ENCODE assay signal across 22 cellular contexts in genomic region chr2:173716458-173717052, GRCh38.
"Had no signal": no experiment of that assay in that cellular context is flagged by ENCODE, and none has a peak within 500 bp of the region (broad histone marks: within the 10 kb centered on the region; RNA-seq: fewer than 3 reads in every experiment).

No MANE protein-coding gene starts in this region.

- H3K27ac ChIP-seq: left ventricle myocardium inferior, neutrophil, parathyroid adenoma, transverse colon had no signal

- H3K4me1 Mint-ChIP-seq: activated B cell treated with CpG ODN at 0.5 μM for 24 hours; activated CD4-positive, alpha-beta T cell treated with anti-CD3 and anti-CD28 coated beads, Interleukin-2, amount 10 ng/mL, durations not matched to agents 24 days and 14 days; natural killer cell had no signal

- ATAC-seq: activated naive CD4-positive, alpha-beta T cell treated with anti-CD3 and anti-CD28 coated beads, Interleukin-2, amount 50 U/mL, for 72 hours; activated T-cell treated with anti-CD3 and anti-CD28 coated beads, Interleukin-2, amount 50 U/mL, for 72 hours; natural killer cell had no signal

- H3K4me3 ChIP-seq: left ventricle myocardium inferior, transverse colon had no signal

- H3K36me3 ChIP-seq: left ventricle myocardium inferior, neutrophil, transverse colon had no signal

- H3K4me3 Mint-ChIP-seq: activated B cell treated with CpG ODN at 0.5 μM for 24 hours; activated CD4-positive, alpha-beta T cell treated with anti-CD3 and anti-CD28 coated beads, Interleukin-2, amount 10 ng/mL, durations not matched to agents 24 days and 14 days; activated T-cell treated with anti-CD3 and anti-CD28 coated beads, Interleukin-2, amount 50 U/mL, for 72 hours; natural killer cell had no signal

- H3K4me1 ChIP-seq: left ventricle myocardium inferior, parathyroid adenoma, transverse colon had no signal

- H3K9me3 Mint-ChIP-seq: activated B cell treated with CpG ODN at 0.5 μM for 24 hours; activated CD4-positive, alpha-beta T cell treated with anti-CD3 and anti-CD28 coated beads, Interleukin-2, amount 10 ng/mL, durations not matched to agents 24 days and 14 days; activated naive CD4-positive, alpha-beta T cell treated with anti-CD3 and anti-CD28 coated beads, Interleukin-2, amount 50 U/mL, for 72 hours; activated T-cell treated with anti-CD3 and anti-CD28 coated beads, Interleukin-2, amount 50 U/mL, for 72 hours; natural killer cell had no signal

- H3K9me3 ChIP-seq: left ventricle myocardium inferior, neutrophil, transverse colon had no signal

- FAIRE-seq: endothelial cell of umbilical vein, frontal cortex, TTC549 had no signal

- DNase-seq: activated B cell treated with CpG ODN at 0.5 μM for 24 hours; activated CD4-positive, alpha-beta T cell treated with anti-CD3 and anti-CD28 coated beads, Interleukin-2, amount 10 ng/mL, durations not matched to agents 24 days and 14 days; activated CD8-positive, alpha-beta memory T cell treated with anti-CD3 and anti-CD28 coated beads, Interleukin-2, amount 50 U/mL, for 48 hours; activated gamma-delta T cell; activated T-cell treated with anti-CD3 and anti-CD28 coated beads, Interleukin-2, amount 50 U/mL, for 72 hours; cortex of kidney; effector CD4-positive, alpha-beta T cell; left ventricle myocardium inferior; mesenchymal stem cell; natural killer cell; stimulated activated CD4-positive, alpha-beta T cell treated with anti-CD3 and anti-CD28 coated beads, Interleukin-15, amount 100 ng/mL, for 24 hours; stimulated activated CD4-positive, alpha-beta T cell treated with anti-CD3 and anti-CD28 coated beads, Interleukin-4, amount 100 ng/mL, for 1 hour; stimulated activated naive CD4-positive, alpha-beta T cell; substantia nigra; transverse colon had no signal

- H3K27ac Mint-ChIP-seq: activated B cell treated with CpG ODN at 0.5 μM for 24 hours; activated CD4-positive, alpha-beta T cell treated with anti-CD3 and anti-CD28 coated beads, Interleukin-2, amount 10 ng/mL, durations not matched to agents 24 days and 14 days; activated naive CD4-positive, alpha-beta T cell treated with anti-CD3 and anti-CD28 coated beads, Interleukin-2, amount 50 U/mL, for 72 hours; activated T-cell treated with anti-CD3 and anti-CD28 coated beads, Interleukin-2, amount 50 U/mL, for 72 hours; natural killer cell had no signal

- H3K9ac ChIP-seq: parathyroid adenoma had no signal

- H3K36me3 Mint-ChIP-seq: activated naive CD4-positive, alpha-beta T cell treated with anti-CD3 and anti-CD28 coated beads, Interleukin-2, amount 50 U/mL, for 72 hours; brain; natural killer cell had no signal

- H3K27me3 ChIP-seq: transverse colon had no signal
